ENCODE assay signal across 21 cellular contexts in the genomic region with DNA sequence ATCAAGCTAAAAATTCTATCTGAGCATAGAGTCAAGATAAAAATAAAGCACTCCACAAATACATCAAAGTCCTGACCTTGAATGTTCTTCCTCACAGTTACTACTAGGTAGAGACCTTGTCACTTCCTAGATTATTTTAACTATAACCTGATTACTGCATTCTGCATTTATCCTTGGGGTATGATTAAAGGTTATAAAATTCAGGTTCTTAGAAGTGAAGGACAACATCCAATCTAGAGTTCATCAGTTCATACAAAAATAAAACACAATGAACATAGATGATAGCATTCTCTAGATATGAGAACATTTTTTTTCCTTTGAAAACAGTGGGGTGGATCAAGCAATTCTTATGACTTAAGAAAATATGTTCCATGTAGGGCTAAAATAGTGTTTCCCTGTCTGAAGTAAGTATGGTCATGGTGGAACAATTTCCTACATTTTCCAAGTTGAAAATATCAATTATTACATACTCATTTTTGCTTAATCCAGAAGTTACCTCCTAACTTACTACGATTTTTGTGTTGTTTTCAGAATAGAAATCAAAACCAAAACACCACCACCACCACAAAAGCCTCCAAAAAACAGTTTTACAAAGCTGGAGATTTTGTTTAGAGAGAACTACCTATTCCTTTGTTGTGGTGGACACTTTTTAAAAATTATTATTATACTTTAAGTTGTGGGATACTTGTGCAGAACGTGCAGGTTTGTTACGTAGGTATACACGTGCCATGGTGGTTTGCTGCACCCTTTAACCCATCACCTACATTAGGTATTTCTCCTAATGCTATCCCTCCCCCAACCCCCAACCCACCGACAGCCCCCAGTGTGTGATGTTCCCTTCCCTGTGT.
DNase-seq lines count a peak whose midpoint lies in the region; ATAC-seq and TF ChIP-seq lines count a peak whose summit lies in the region.
"Had no signal": no experiment of that assay in that cellular context is flagged by ENCODE, and none has a peak within 500 bp of the region (broad histone marks: within the 10 kb centered on the region; RNA-seq: fewer than 3 reads in every experiment).

No MANE protein-coding gene starts in this region.

- ATAC-seq in HG03469 (IDR thresholded peaks at IDR 0.05; ENCODE audit: unreplicated experiment) (no peak), HG03139 (IDR thresholded peaks at IDR 0.05; ENCODE audit: unreplicated experiment) (no peak)

- H3K27ac Mint-ChIP-seq in Caco-2 (ENCODE audit: unreplicated experiment) (peak overlapping the region; percentile 87), mesothelial cell of epicardium (peak overlapping the region; percentile 89)
- H3K27ac Mint-ChIP-seq: activated CD4-positive, alpha-beta T cell treated with anti-CD3 and anti-CD28 coated beads, Interleukin-2, amount 10 ng/mL, durations not matched to agents 24 days and 14 days; activated naive CD4-positive, alpha-beta T cell treated with anti-CD3 and anti-CD28 coated beads, Interleukin-2, amount 50 U/mL, for 24 hours; activated T-helper 1 cell treated with anti-CD3 and anti-CD28 coated beads, Interleukin-12 subunit alpha, Interleukin-12 subunit beta, Interleukin-2, Interleukin-4 antibody, amounts not matched to agents 30 ng/mL and 10 ng/mL and 1 ng/mL, durations not matched to agents 14 hours and 24 hours and 36 hours; memory B cell had no signal

- H3K9me3 ChIP-seq in Caco-2 (no peaks in the 10 kb centered on the region), Karpas-422 (ENCODE audit: low read length) (no peaks in the 10 kb centered on the region)
- H3K9me3 ChIP-seq: BLaER1 treated with 17β-estradiol and CSF1 and Interleukin-3, amounts not matched to agents 10 nM and 100 nM; sigmoid colon had no signal

- peak overlapping the region; percentile 1; the same call in 1 of the 2 replicates for H3K9ac ChIP-seq in Karpas-422 (ENCODE audit: low read length)
- H3K9ac ChIP-seq: BLaER1 treated with 17β-estradiol and CSF1 and Interleukin-3, amounts not matched to agents 10 nM and 100 nM; parathyroid adenoma had no signal

- H3K27me3 Mint-ChIP-seq in Caco-2 (ENCODE audit: insufficient read depth, unreplicated experiment), result no peaks in the 10 kb centered on the region
- no peaks in the 10 kb centered on the region for H3K27me3 Mint-ChIP-seq in mesothelial cell of epicardium (ENCODE audit: low read depth)
- H3K27me3 Mint-ChIP-seq: activated CD4-positive, alpha-beta T cell treated with anti-CD3 and anti-CD28 coated beads, Interleukin-2, amount 10 ng/mL, durations not matched to agents 24 days and 14 days; activated naive CD4-positive, alpha-beta T cell treated with anti-CD3 and anti-CD28 coated beads, Interleukin-2, amount 50 U/mL, for 24 hours; memory B cell had no signal

- no peaks in the 10 kb centered on the region for H3K9me3 Mint-ChIP-seq in Caco-2 (ENCODE audit: unreplicated experiment)
- no peaks in the 10 kb centered on the region for H3K9me3 Mint-ChIP-seq in mesothelial cell of epicardium
- H3K9me3 Mint-ChIP-seq: activated CD4-positive, alpha-beta T cell treated with anti-CD3 and anti-CD28 coated beads, Interleukin-2, amount 10 ng/mL, durations not matched to agents 24 days and 14 days; activated naive CD4-positive, alpha-beta T cell treated with anti-CD3 and anti-CD28 coated beads, Interleukin-2, amount 50 U/mL, for 24 hours; activated T-helper 1 cell treated with anti-CD3 and anti-CD28 coated beads, Interleukin-12 subunit alpha, Interleukin-12 subunit beta, Interleukin-2, Interleukin-4 antibody, amounts not matched to agents 30 ng/mL and 10 ng/mL and 1 ng/mL, durations not matched to agents 14 hours and 24 hours and 36 hours; H9; memory B cell had no signal

- H3K36me3 Mint-ChIP-seq in Caco-2 (ENCODE audit: insufficient read depth, unreplicated experiment) (peaks cover 6% of the 10 kb centered on the region), mesothelial cell of epicardium (no peaks in the 10 kb centered on the region)
- H3K36me3 Mint-ChIP-seq: activated naive CD4-positive, alpha-beta T cell treated with anti-CD3 and anti-CD28 coated beads, Interleukin-2, amount 50 U/mL, for 24 hours; memory B cell had no signal

- POLR2A ChIA-PET in Caco-2 (lab: Charles Lee), result no interaction called here

- intact Hi-C loops in Caco-2 (cut with micrococcal nuclease; ENCODE audit: unreplicated experiment), result loop anchor here (5.0 to 10.0 kb wide), 5 partner anchors 118 to 1938 kb away; no protein-coding TSS in a partner anchor

- peak overlapping the region; percentile 46 for H3K4me3 Mint-ChIP-seq in Caco-2 (ENCODE audit: unreplicated experiment)
- H3K4me3 Mint-ChIP-seq in mesothelial cell of epicardium, result no peak overlapping the region
- H3K4me3 Mint-ChIP-seq: activated CD4-positive, alpha-beta T cell treated with anti-CD3 and anti-CD28 coated beads, Interleukin-2, amount 10 ng/mL, durations not matched to agents 24 days and 14 days; activated naive CD4-positive, alpha-beta T cell treated with anti-CD3 and anti-CD28 coated beads, Interleukin-2, amount 50 U/mL, for 24 hours; activated T-helper 1 cell treated with anti-CD3 and anti-CD28 coated beads, Interleukin-12 subunit alpha, Interleukin-12 subunit beta, Interleukin-2, Interleukin-4 antibody, amounts not matched to agents 30 ng/mL and 10 ng/mL and 1 ng/mL, durations not matched to agents 14 hours and 24 hours and 36 hours; H9; memory B cell had no signal

- H3K4me1 Mint-ChIP-seq in Caco-2 (ENCODE audit: low read depth, unreplicated experiment) (peaks cover 43% of the 10 kb centered on the region), mesothelial cell of epicardium (peaks cover 55% of the 10 kb centered on the region)
- H3K4me1 Mint-ChIP-seq: activated CD4-positive, alpha-beta T cell treated with anti-CD3 and anti-CD28 coated beads, Interleukin-2, amount 10 ng/mL, durations not matched to agents 24 days and 14 days; activated naive CD4-positive, alpha-beta T cell treated with anti-CD3 and anti-CD28 coated beads, Interleukin-2, amount 50 U/mL, for 24 hours had no signal

- no peaks in the 10 kb centered on the region for H4K20me1 ChIP-seq in Karpas-422 (ENCODE audit: insufficient read depth, low read depth, low read length)
- H4K20me1 ChIP-seq: BLaER1 treated with 17β-estradiol and CSF1 and Interleukin-3, amounts not matched to agents 10 nM and 100 nM had no signal

- DNase-seq in Caco-2, result no peak
- no peak for DNase-seq in Karpas-422
- peak; percentile 26 for DNase-seq in amniotic epithelial cell (ENCODE audit: low read depth)
- no peak for DNase-seq in mesothelial cell of epicardium (ENCODE audit: low spot score in 2 of 2, unreplicated experiment in 2 of 2)
- DNase-seq in GDM1 (lab: John Stamatoyannopoulos, UW), result no peak
- no peak for DNase-seq in SW480 (ENCODE audit: low spot score)
- DNase-seq: activated CD4-positive, alpha-beta T cell treated with anti-CD3 and anti-CD28 coated beads, Interleukin-2, amount 10 ng/mL, durations not matched to agents 24 days and 14 days; H9; KG1; NCI-H1092; NCI-H2029; NCI-H446; SIG-M5; sigmoid colon had no signal

- peak overlapping the region; percentile 0 for H3K4me2 ChIP-seq in Karpas-422 (ENCODE audit: low read depth, low read length, poor library complexity, severe bottlenecking)
- H3K4me2 ChIP-seq: BLaER1 treated with 17β-estradiol and CSF1 and Interleukin-3, amounts not matched to agents 10 nM and 100 nM had no signal

- peak overlapping the region; percentile 68 for H3K27ac ChIP-seq in Karpas-422 (ENCODE audit: low read length)
- H3K27ac ChIP-seq: BLaER1 treated with 17β-estradiol and CSF1 and Interleukin-3, amounts not matched to agents 10 nM and 100 nM; parathyroid adenoma; sigmoid colon had no signal

- H3K27me3 ChIP-seq in Caco-2 (replicated peaks; ENCODE audit: control insufficient read depth, insufficient read depth, low read length) (no peaks in the 10 kb centered on the region), Karpas-422 (ENCODE audit: low read length) (no peaks in the 10 kb centered on the region)
- H3K27me3 ChIP-seq: BLaER1 treated with 17β-estradiol and CSF1 and Interleukin-3, amounts not matched to agents 10 nM and 100 nM; sigmoid colon had no signal

- H3K79me2 ChIP-seq in Karpas-422 (ENCODE audit: low read length), result peaks cover 75% of the 10 kb centered on the region
- H3K79me2 ChIP-seq: parathyroid adenoma had no signal

- BruUV-seq in Caco-2 (replicated peaks; lab: Mats Ljungman, UMichigan), result no TSS peak

- TF ChIP-seq CTCF in Caco-2 (IDR thresholded peaks at IDR 0.05; ENCODE audit: insufficient read depth in 1 of 2, low read depth in 1 of 2, low read length in 1 of 2, severe bottlenecking in 1 of 2, unreplicated experiment in 1 of 2) (no peak), mesothelial cell of epicardium (IDR thresholded peaks at IDR 0.05; ENCODE audit: unreplicated experiment) (no peak)

- H3K4me3 ChIP-seq in Caco-2 (ENCODE audit: low read depth, low read length) (no peak overlapping the region), Karpas-422 (ENCODE audit: low read length) (no peak overlapping the region)
- H3K4me3 ChIP-seq: BLaER1 treated with 17β-estradiol and CSF1 and Interleukin-3, amounts not matched to agents 10 nM and 100 nM; sigmoid colon had no signal

- CTCF ChIA-PET in Caco-2 (lab: Charles Lee), result no interaction called here

- no peak overlapping the region for H2AFZ ChIP-seq in Karpas-422 (ENCODE audit: low read length)
- H2AFZ ChIP-seq: parathyroid adenoma had no signal

- H3K36me3 ChIP-seq in Caco-2 (ENCODE audit: control insufficient read depth, insufficient read depth, low read length), result no peaks in the 10 kb centered on the region
- H3K36me3 ChIP-seq in Karpas-422 (ENCODE audit: insufficient read depth, low read length), result peaks cover 54% of the 10 kb centered on the region
- H3K36me3 ChIP-seq: BLaER1 treated with 17β-estradiol and CSF1 and Interleukin-3, amounts not matched to agents 10 nM and 100 nM; sigmoid colon had no signal

- H3K9me2 ChIP-seq in Karpas-422 (replicated peaks; ENCODE audit: insufficient read depth, low read length), result no peaks in the 10 kb centered on the region

- peaks cover 55% of the 10 kb centered on the region for H3K4me1 ChIP-seq in Caco-2
- peaks cover 87% of the 10 kb centered on the region for H3K4me1 ChIP-seq in Karpas-422 (ENCODE audit: low read length)
- H3K4me1 ChIP-seq: parathyroid adenoma had no signal
